ENCODE assay signal across 27 cellular contexts in the genomic region with DNA sequence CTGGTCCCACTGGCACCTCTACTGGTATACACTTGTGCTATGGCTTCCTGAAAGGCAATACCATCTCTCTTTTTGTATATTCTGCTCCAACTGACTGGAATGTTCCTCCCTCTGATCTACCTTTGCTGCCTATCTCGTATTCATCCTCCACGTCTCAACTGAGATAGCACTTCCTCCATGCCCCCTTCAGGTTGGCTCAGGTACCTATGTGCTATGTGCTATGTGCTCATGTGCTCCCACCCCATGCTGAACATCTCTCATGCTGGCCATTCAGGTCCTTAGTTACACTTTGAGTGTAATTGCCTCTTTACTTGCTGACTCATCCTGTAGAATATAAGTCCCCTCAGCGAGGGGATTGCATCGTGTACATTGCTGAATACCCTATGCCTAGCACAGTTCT.
DNase-seq lines count a peak whose midpoint lies in the region; ATAC-seq and TF ChIP-seq lines count a peak whose summit lies in the region.
"Had no signal": no experiment of that assay in that cellular context is flagged by ENCODE, and none has a peak within 500 bp of the region (broad histone marks: within the 10 kb centered on the region; RNA-seq: fewer than 3 reads in every experiment).

No MANE protein-coding gene starts in this region.

- H3K9me2 ChIP-seq in PC-9 (ENCODE audit: insufficient read depth), result no peaks in the 10 kb centered on the region

- H3K27ac ChIP-seq in PC-9 (no peak overlapping the region), aorta (ENCODE audit: low read depth in 1 of 2, low read length in 2 of 2) (no peak overlapping the region), uterus (no peak overlapping the region)
- H3K27ac ChIP-seq: ovary, SK-N-MC, spleen, thyroid gland had no signal

- peak overlapping the region; percentile 32 for H2AFZ ChIP-seq in PC-9

- DNase-seq in COR-L47 (lab: John Stamatoyannopoulos, UW), result peak; percentile 59
- peak; percentile 13 for DNase-seq in GM12865 (ENCODE audit: low read depth)
- peak; percentile 95 for DNase-seq in NCI-H1436 treated with DMSO at 0.1 percent for 48 hours (lab: John Stamatoyannopoulos, UW)
- DNase-seq in PC-9, result peak in 1 of 2 experiments; percentile 40
- no peak for DNase-seq in aorta
- DNase-seq in activated T-cell treated with anti-CD3 and anti-CD28 coated beads, Interleukin-2, amount 50 U/mL, for 1 hour, result no peak
- no peak for DNase-seq in uterus
- DNase-seq: activated CD4-positive, alpha-beta T cell treated with anti-CD3 and anti-CD28 coated beads, Interleukin-2, amount 10 ng/mL, durations not matched to agents 24 days and 14 days; activated CD8-positive, alpha-beta memory T cell treated with anti-CD3 and anti-CD28 coated beads, Interleukin-2, amount 10 ng/mL, durations not matched to agents 7 days and 5 days; activated naive CD4-positive, alpha-beta T cell treated with anti-CD3 and anti-CD28 coated beads, Interleukin-2, amount 50 U/mL, for 16 hours; anterior cingulate cortex; CD8-positive, alpha-beta T cell; DMS79; head of caudate nucleus; IMR-90; left cardiac atrium; mesenchymal stem cell; naive thymus-derived CD4-positive, alpha-beta T cell; NCI-H1694 treated with DMSO at 0.1 percent for 48 hours; NCI-H82; ovary; spleen; stimulated activated CD4-positive, alpha-beta T cell treated with anti-CD3 and anti-CD28 coated beads, Interleukin-4, amount 100 ng/mL, for 1 hour; stimulated activated naive CD8-positive, alpha-beta T cell treated with anti-CD3 and anti-CD28 coated beads, Interleukin-15, Interleukin-2, amounts not matched to agents 100 U/mL and 50 U/mL, for 24 hours; T-helper 17 cell; thyroid gland had no signal

- CTCF ChIA-PET in PC-9 (lab: Charles Lee), result no interaction called here

- WGBS in aorta, 2 donors, result 79 to 81% methylated on average over 4 of the region's 4 CpGs

- TF ChIP-seq CTCF in GM12865 (IDR thresholded peaks at IDR 0.05; ENCODE audit: insufficient read depth, low read depth, low read length, missing control alignments), result no peak
- no peak for TF ChIP-seq CTCF in PC-9 (conservative IDR thresholded peaks at IDR 0.05)
- no peak for TF ChIP-seq CTCF in uterus (IDR thresholded peaks at IDR 0.05)

- H4K20me1 ChIP-seq in PC-9 (ENCODE audit: insufficient read depth), result no peaks in the 10 kb centered on the region

- no peaks in the 10 kb centered on the region for H3K27me3 ChIP-seq in PC-9 (ENCODE audit: insufficient read depth, low read depth)
- no peaks in the 10 kb centered on the region for H3K27me3 ChIP-seq in aorta (ENCODE audit: control insufficient read depth in 1 of 2, insufficient read depth in 2 of 2, low read length in 1 of 2)
- H3K27me3 ChIP-seq in uterus, result no peaks in the 10 kb centered on the region
- H3K27me3 ChIP-seq: ovary, thyroid gland had no signal

- POLR2A ChIA-PET in PC-9 (lab: Charles Lee; ENCODE audit: unreplicated experiment), result no interaction called here

- peaks cover 20% of the 10 kb centered on the region; the same call in 1 of the 2 replicates for H3K4me1 ChIP-seq in PC-9 (replicated peaks; ENCODE audit: insufficient read depth)
- H3K4me1 ChIP-seq in aorta (ENCODE audit: control insufficient read depth in 1 of 2, insufficient read depth in 2 of 2, low read length in 2 of 2), result no peaks in the 10 kb centered on the region
- no peaks in the 10 kb centered on the region for H3K4me1 ChIP-seq in uterus
- H3K4me1 ChIP-seq: spleen, thyroid gland had no signal

- H3K79me2 ChIP-seq in PC-9 (ENCODE audit: low read depth), result no peaks in the 10 kb centered on the region

- no peak for TF ChIP-seq POLR2A in uterus (IDR thresholded peaks at IDR 0.05)

- H3K4me3 ChIP-seq in GM12865 (ENCODE audit: low read depth, low read length) (no peak overlapping the region), PC-9 (no peak overlapping the region), aorta (ENCODE audit: low read length in 2 of 2) (no peak overlapping the region), uterus (no peak overlapping the region)
- H3K4me3 ChIP-seq: ovary, SK-N-MC, spleen, thyroid gland had no signal

- H3K9me3 ChIP-seq in PC-9 (ENCODE audit: insufficient read depth, low read depth) (no peaks in the 10 kb centered on the region), aorta (ENCODE audit: control insufficient read depth, low read length) (peaks cover 1% of the 10 kb centered on the region), uterus (no peaks in the 10 kb centered on the region)
- H3K9me3 ChIP-seq: ovary, spleen, thyroid gland had no signal

- H3K4me2 ChIP-seq in PC-9, result 0 out of 2 replicates have a peak overlapping the region, but pooled peaks have one; percentile 3

- intact Hi-C loops in PC-9 (cut with micrococcal nuclease; ENCODE audit: unreplicated experiment) (no loop called here), aorta (cut with DNase I) (no loop called here), uterus (cut with DNase I; ENCODE audit: low total_unique reads) (no loop called here)

- no peaks in the 10 kb centered on the region for H3F3A ChIP-seq in PC-9 (ENCODE audit: insufficient read depth, low read depth)

- H3K36me3 ChIP-seq in PC-9 (ENCODE audit: low read depth), result no peaks in the 10 kb centered on the region
- no peaks in the 10 kb centered on the region for H3K36me3 ChIP-seq in aorta (ENCODE audit: control insufficient read depth in 1 of 2, insufficient read depth in 2 of 2, low read length in 1 of 2)
- H3K36me3 ChIP-seq in uterus, result no peaks in the 10 kb centered on the region
- H3K36me3 ChIP-seq: ovary, spleen, thyroid gland had no signal

- BruUV-seq in PC-9 (replicated peaks; lab: Mats Ljungman, UMichigan), result no TSS peak

- ATAC-seq in aorta (ENCODE audit: low FRiP score), result no peak
- ATAC-seq: activated CD8-positive, alpha-beta memory T cell treated with anti-CD3 and anti-CD28 coated beads, Interleukin-2, amount 10 ng/mL, durations not matched to agents 7 days and 5 days; CD8-positive, alpha-beta T cell; left cardiac atrium; naive thymus-derived CD4-positive, alpha-beta T cell; stimulated activated naive CD8-positive, alpha-beta T cell treated with anti-CD3 and anti-CD28 coated beads, Interleukin-15, Interleukin-2, amounts not matched to agents 100 U/mL and 50 U/mL, for 24 hours; T-helper 17 cell had no signal

Comparison
In these comparisons a context has a peak if more than half of its experiments do, and no peak if none do; other contexts are left out.
1. DNase-seq: peak in COR-L47 (single experiment), GM12865 (single experiment) and NCI-H1436 treated with DMSO at 0.1 percent for 48 hours (single experiment); none in aorta (0 of 2), activated T-cell treated with anti-CD3 and anti-CD28 coated beads, Interleukin-2, amount 50 U/mL, for 1 hour (single experiment) and uterus (0 of 2).